1 cellular context compared by ENCODE assay signal in the genomic region with DNA sequence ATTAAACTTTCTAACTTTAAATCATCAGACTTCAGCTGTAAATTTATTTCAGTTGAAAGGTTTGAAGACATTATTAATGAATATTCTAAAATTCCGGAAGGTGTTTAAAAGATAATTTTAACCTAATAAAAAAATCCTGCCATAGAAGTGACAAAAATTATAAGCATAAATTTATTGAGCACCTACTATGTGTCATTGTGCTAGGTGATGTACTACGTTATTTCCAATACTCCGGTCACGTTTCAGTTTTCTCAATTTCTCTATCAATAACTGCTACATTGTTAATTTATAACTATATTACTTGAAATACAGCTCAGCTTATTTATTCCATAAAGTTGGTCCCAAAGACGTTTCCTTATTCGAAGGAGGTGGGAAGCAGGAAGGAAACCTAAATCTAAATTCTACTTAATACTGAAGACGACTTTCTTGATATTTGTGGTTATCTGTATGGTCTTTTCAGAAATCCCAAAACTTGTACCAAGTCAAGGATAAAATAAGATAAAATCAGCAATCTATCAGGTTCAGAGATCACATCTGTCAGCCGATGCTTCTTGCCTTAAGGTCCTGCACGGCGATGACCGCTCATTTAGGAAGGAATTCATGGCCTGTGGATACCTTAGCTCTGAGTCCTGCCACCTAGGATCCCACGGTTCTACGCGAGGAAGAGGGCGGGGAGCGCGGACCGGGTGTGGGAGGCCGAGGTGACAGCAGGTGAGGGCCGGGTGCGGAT.
TF ChIP-seq lines count a peak whose summit lies in the region.

No MANE protein-coding gene starts in this region.

TF ChIP-seq in K562, 482 proteins besides CTCF, POLR2A, EP300 and RAD21 (continued from another document and continues in another):
- TF ChIP-seq, protein P1, sequence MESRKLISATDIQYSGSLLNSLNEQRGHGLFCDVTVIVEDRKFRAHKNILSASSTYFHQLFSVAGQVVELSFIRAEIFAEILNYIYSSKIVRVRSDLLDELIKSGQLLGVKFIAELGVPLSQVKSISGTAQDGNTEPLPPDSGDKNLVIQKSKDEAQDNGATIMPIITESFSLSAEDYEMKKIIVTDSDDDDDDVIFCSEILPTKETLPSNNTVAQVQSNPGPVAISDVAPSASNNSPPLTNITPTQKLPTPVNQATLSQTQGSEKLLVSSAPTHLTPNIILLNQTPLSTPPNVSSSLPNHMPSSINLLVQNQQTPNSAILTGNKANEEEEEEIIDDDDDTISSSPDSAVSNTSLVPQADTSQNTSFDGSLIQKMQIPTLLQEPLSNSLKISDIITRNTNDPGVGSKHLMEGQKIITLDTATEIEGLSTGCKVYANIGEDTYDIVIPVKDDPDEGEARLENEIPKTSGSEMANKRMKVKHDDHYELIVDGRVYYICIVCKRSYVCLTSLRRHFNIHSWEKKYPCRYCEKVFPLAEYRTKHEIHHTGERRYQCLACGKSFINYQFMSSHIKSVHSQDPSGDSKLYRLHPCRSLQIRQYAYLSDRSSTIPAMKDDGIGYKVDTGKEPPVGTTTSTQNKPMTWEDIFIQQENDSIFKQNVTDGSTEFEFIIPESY (CRISPR knock-in tag; IDR thresholded peaks at IDR 0.05), result no peak
- TF ChIP-seq GATAD2A (IDR thresholded peaks at IDR 0.05), result no peak
- TF ChIP-seq RBM34 (IDR thresholded peaks at IDR 0.05; ENCODE audit: borderline replicate concordance, insufficient read depth, low read length), result no peak
- TF ChIP-seq ZKSCAN1 (IDR thresholded peaks at IDR 0.05; ENCODE audit: low read depth, low read length), result peak; percentile 82
- TF ChIP-seq ZNF696 (CRISPR knock-in tag; conservative IDR thresholded peaks at IDR 0.05), result no peak
- TF ChIP-seq, protein P2, sequence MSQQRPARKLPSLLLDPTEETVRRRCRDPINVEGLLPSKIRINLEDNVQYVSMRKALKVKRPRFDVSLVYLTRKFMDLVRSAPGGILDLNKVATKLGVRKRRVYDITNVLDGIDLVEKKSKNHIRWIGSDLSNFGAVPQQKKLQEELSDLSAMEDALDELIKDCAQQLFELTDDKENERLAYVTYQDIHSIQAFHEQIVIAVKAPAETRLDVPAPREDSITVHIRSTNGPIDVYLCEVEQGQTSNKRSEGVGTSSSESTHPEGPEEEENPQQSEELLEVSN (IDR thresholded peaks at IDR 0.05; ENCODE audit: borderline replicate concordance in 1 of 2, extremely low read depth in 1 of 2, insufficient read depth in 1 of 2, insufficient read length in 1 of 2, low read depth in 1 of 2, low read length in 1 of 2, poor library complexity in 1 of 2, severe bottlenecking in 1 of 2), result no peak
- no peak for TF ChIP-seq ZNF311 (CRISPR knock-in tag; IDR thresholded peaks at IDR 0.05)
- TF ChIP-seq, protein P3, sequence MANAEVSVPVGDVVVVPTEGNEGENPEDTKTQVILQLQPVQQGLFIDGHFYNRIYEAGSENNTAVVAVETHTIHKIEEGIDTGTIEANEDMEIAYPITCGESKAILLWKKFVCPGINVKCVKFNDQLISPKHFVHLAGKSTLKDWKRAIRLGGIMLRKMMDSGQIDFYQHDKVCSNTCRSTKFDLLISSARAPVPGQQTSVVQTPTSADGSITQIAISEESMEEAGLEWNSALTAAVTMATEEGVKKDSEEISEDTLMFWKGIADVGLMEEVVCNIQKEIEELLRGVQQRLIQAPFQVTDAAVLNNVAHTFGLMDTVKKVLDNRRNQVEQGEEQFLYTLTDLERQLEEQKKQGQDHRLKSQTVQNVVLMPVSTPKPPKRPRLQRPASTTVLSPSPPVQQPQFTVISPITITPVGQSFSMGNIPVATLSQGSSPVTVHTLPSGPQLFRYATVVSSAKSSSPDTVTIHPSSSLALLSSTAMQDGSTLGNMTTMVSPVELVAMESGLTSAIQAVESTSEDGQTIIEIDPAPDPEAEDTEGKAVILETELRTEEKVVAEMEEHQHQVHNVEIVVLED (CRISPR knock-in tag; IDR thresholded peaks at IDR 0.05), result no peak
- no peak for TF ChIP-seq KLF1 (tag; IDR thresholded peaks at IDR 0.05)
- no peak for TF ChIP-seq CHCHD3 (CRISPR knock-in tag; IDR thresholded peaks at IDR 0.05)
- TF ChIP-seq, protein P4, sequence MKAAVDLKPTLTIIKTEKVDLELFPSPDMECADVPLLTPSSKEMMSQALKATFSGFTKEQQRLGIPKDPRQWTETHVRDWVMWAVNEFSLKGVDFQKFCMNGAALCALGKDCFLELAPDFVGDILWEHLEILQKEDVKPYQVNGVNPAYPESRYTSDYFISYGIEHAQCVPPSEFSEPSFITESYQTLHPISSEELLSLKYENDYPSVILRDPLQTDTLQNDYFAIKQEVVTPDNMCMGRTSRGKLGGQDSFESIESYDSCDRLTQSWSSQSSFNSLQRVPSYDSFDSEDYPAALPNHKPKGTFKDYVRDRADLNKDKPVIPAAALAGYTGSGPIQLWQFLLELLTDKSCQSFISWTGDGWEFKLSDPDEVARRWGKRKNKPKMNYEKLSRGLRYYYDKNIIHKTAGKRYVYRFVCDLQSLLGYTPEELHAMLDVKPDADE (conservative IDR thresholded peaks at IDR 0.05; ENCODE audit: control insufficient read depth, low read depth, low read length), result no peak
- TF ChIP-seq, protein P5, sequence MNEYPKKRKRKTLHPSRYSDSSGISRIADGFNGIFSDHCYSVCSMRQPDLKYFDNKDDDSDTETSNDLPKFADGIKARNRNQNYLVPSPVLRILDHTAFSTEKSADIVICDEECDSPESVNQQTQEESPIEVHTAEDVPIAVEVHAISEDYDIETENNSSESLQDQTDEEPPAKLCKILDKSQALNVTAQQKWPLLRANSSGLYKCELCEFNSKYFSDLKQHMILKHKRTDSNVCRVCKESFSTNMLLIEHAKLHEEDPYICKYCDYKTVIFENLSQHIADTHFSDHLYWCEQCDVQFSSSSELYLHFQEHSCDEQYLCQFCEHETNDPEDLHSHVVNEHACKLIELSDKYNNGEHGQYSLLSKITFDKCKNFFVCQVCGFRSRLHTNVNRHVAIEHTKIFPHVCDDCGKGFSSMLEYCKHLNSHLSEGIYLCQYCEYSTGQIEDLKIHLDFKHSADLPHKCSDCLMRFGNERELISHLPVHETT (CRISPR knock-in tag; conservative IDR thresholded peaks at IDR 0.05 in 1 of 2, IDR thresholded peaks at IDR 0.05 in 1 of 2), result no peak
- TF ChIP-seq PHB2 (IDR thresholded peaks at IDR 0.05; ENCODE audit: low read depth), result no peak
- no peak for TF ChIP-seq ZNF699 (CRISPR knock-in tag; IDR thresholded peaks at IDR 0.05; ENCODE audit: insufficient replicate concordance)
- no peak for TF ChIP-seq SMARCA5 (IDR thresholded peaks at IDR 0.05)
- TF ChIP-seq PCBP1 (IDR thresholded peaks at IDR 0.05; ENCODE audit: low read depth, low read length, poor library complexity, severe bottlenecking), result no peak
- TF ChIP-seq MYBL2 (IDR thresholded peaks at IDR 0.05; ENCODE audit: low read depth), result no peak
- TF ChIP-seq MYBL2 (CRISPR knock-in tag; IDR thresholded peaks at IDR 0.05; ENCODE audit: borderline replicate concordance), result no peak
- TF ChIP-seq, protein P6, sequence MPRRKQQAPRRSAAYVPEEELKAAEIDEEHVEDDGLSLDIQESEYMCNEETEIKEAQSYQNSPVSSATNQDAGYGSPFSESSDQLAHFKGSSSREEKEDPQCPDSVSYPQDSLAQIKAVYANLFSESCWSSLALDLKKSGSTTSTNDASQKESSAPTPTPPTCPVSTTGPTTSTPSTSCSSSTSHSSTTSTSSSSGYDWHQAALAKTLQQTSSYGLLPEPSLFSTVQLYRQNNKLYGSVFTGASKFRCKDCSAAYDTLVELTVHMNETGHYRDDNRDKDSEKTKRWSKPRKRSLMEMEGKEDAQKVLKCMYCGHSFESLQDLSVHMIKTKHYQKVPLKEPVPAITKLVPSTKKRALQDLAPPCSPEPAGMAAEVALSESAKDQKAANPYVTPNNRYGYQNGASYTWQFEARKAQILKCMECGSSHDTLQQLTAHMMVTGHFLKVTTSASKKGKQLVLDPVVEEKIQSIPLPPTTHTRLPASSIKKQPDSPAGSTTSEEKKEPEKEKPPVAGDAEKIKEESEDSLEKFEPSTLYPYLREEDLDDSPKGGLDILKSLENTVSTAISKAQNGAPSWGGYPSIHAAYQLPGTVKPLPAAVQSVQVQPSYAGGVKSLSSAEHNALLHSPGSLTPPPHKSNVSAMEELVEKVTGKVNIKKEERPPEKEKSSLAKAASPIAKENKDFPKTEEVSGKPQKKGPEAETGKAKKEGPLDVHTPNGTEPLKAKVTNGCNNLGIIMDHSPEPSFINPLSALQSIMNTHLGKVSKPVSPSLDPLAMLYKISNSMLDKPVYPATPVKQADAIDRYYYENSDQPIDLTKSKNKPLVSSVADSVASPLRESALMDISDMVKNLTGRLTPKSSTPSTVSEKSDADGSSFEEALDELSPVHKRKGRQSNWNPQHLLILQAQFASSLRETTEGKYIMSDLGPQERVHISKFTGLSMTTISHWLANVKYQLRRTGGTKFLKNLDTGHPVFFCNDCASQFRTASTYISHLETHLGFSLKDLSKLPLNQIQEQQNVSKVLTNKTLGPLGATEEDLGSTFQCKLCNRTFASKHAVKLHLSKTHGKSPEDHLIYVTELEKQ (CRISPR knock-in tag; IDR thresholded peaks at IDR 0.05), result no peak
- TF ChIP-seq NFYB (IDR thresholded peaks at IDR 0.05; ENCODE audit: extremely low read depth, insufficient read length), result no peak
- TF ChIP-seq MEIS2 (IDR thresholded peaks at IDR 0.05; ENCODE audit: partially characterized antibody), result peak; percentile 35
- TF ChIP-seq, protein P7, sequence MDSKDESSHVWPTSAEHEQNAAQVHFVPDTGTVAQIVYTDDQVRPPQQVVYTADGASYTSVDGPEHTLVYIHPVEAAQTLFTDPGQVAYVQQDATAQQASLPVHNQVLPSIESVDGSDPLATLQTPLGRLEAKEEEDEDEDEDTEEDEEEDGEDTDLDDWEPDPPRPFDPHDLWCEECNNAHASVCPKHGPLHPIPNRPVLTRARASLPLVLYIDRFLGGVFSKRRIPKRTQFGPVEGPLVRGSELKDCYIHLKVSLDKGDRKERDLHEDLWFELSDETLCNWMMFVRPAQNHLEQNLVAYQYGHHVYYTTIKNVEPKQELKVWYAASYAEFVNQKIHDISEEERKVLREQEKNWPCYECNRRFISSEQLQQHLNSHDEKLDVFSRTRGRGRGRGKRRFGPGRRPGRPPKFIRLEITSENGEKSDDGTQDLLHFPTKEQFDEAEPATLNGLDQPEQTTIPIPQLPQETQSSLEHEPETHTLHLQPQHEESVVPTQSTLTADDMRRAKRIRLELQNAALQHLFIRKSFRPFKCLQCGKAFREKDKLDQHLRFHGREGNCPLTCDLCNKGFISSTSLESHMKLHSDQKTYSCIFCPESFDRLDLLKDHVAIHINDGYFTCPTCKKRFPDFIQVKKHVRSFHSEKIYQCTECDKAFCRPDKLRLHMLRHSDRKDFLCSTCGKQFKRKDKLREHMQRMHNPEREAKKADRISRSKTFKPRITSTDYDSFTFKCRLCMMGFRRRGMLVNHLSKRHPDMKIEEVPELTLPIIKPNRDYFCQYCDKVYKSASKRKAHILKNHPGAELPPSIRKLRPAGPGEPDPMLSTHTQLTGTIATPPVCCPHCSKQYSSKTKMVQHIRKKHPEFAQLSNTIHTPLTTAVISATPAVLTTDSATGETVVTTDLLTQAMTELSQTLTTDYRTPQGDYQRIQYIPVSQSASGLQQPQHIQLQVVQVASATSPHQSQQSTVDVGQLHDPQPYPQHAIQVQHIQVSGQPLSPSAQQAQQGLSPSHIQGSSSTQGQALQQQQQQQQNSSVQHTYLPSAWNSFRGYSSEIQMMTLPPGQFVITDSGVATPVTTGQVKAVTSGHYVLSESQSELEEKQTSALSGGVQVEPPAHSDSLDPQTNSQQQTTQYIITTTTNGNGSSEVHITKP (IDR thresholded peaks at IDR 0.05; ENCODE audit: partially characterized antibody), result no peak
- TF ChIP-seq, protein P8, sequence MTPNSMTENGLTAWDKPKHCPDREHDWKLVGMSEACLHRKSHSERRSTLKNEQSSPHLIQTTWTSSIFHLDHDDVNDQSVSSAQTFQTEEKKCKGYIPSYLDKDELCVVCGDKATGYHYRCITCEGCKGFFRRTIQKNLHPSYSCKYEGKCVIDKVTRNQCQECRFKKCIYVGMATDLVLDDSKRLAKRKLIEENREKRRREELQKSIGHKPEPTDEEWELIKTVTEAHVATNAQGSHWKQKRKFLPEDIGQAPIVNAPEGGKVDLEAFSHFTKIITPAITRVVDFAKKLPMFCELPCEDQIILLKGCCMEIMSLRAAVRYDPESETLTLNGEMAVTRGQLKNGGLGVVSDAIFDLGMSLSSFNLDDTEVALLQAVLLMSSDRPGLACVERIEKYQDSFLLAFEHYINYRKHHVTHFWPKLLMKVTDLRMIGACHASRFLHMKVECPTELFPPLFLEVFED (CRISPR knock-in tag; conservative IDR thresholded peaks at IDR 0.05), result no peak
- 0 out of 2 replicates have a peak, but pooled peaks have one; percentile 55 for TF ChIP-seq SREBF2 (CRISPR knock-in tag; IDR thresholded peaks at IDR 0.05)
- 0 out of 2 replicates have a peak, but pooled peaks have one; percentile 18 for TF ChIP-seq CREM (IDR thresholded peaks at IDR 0.05; ENCODE audit: low read depth)
- TF ChIP-seq, protein P9, sequence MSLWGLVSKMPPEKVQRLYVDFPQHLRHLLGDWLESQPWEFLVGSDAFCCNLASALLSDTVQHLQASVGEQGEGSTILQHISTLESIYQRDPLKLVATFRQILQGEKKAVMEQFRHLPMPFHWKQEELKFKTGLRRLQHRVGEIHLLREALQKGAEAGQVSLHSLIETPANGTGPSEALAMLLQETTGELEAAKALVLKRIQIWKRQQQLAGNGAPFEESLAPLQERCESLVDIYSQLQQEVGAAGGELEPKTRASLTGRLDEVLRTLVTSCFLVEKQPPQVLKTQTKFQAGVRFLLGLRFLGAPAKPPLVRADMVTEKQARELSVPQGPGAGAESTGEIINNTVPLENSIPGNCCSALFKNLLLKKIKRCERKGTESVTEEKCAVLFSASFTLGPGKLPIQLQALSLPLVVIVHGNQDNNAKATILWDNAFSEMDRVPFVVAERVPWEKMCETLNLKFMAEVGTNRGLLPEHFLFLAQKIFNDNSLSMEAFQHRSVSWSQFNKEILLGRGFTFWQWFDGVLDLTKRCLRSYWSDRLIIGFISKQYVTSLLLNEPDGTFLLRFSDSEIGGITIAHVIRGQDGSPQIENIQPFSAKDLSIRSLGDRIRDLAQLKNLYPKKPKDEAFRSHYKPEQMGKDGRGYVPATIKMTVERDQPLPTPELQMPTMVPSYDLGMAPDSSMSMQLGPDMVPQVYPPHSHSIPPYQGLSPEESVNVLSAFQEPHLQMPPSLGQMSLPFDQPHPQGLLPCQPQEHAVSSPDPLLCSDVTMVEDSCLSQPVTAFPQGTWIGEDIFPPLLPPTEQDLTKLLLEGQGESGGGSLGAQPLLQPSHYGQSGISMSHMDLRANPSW (CRISPR knock-in tag; IDR thresholded peaks at IDR 0.05), result no peak
- TF ChIP-seq, protein P10, sequence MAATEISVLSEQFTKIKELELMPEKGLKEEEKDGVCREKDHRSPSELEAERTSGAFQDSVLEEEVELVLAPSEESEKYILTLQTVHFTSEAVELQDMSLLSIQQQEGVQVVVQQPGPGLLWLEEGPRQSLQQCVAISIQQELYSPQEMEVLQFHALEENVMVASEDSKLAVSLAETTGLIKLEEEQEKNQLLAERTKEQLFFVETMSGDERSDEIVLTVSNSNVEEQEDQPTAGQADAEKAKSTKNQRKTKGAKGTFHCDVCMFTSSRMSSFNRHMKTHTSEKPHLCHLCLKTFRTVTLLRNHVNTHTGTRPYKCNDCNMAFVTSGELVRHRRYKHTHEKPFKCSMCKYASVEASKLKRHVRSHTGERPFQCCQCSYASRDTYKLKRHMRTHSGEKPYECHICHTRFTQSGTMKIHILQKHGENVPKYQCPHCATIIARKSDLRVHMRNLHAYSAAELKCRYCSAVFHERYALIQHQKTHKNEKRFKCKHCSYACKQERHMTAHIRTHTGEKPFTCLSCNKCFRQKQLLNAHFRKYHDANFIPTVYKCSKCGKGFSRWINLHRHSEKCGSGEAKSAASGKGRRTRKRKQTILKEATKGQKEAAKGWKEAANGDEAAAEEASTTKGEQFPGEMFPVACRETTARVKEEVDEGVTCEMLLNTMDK (IDR thresholded peaks at IDR 0.05; ENCODE audit: borderline replicate concordance, insufficient read depth, low read depth, low read length, poor library complexity, severe bottlenecking), result no peak
- peak; percentile 5; the same call in 1 of the 2 replicates for TF ChIP-seq BHLHE40 (IDR thresholded peaks at IDR 0.05; ENCODE audit: low read length)
- TF ChIP-seq ELF4 (CRISPR knock-in tag; IDR thresholded peaks at IDR 0.05), result no peak
